In the genomic region with DNA sequence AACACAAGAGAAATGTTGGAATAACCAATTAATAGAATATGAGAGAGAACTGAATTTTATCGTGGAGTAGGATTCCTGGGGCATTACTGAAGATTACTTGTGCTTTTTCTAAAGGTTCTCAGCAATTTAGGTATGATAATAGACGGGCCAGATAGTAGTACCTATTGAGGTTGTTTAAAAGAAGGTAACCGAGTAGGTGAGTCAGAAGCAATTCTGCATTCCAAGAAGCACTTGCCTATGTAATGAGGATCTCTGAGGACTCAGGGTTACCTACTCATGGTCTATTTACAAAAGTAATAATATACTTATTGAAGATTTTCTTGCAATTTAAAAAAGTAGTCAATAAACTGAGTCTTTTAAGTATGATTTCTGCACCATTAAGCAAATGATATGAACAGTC, we compare ENCODE assay signal across 27 cellular contexts.
DNase-seq lines count a peak whose midpoint lies in the region; ATAC-seq, FAIRE-seq and TF ChIP-seq lines count a peak whose summit lies in the region.
"Had no signal": no experiment of that assay in that cellular context is flagged by ENCODE, and none has a peak within 500 bp of the region (broad histone marks: within the 10 kb centered on the region; RNA-seq: fewer than 3 reads in every experiment).

No MANE protein-coding gene starts in this region.

- no peaks in the 10 kb centered on the region for H3K36me3 ChIP-seq in HCT116 (ENCODE audit: control insufficient read depth in 1 of 2, insufficient read depth in 2 of 2, low read length in 2 of 2)
- H3K36me3 ChIP-seq in left lung: no peaks in the 10 kb centered on the region
- no peaks in the 10 kb centered on the region for H3K36me3 ChIP-seq in mesendoderm (ENCODE audit: control insufficient read depth, insufficient read depth, low read length)
- H3K36me3 ChIP-seq: BLaER1 treated with 17β-estradiol and CSF1 and Interleukin-3, amounts not matched to agents 10 nM and 100 nM had no signal

- no peak overlapping the region for H3K4ac ChIP-seq in mesendoderm (ENCODE audit: low read depth, low read length)

- no peak overlapping the region for H3K4me3 Mint-ChIP-seq in mesothelial cell of epicardium
- H3K4me3 Mint-ChIP-seq: B cell; CD4-positive, alpha-beta T cell; CD8-positive, alpha-beta T cell had no signal

- BruUV-seq in HCT116 (replicated peaks; lab: Mats Ljungman, UMichigan): no TSS peak

- no peaks in the 10 kb centered on the region for H3K9me2 ChIP-seq in HCT116 (ENCODE audit: insufficient read depth)

- ATAC-seq in HCT116 (no peak), left lung (peak; percentile 90), GM19467 (IDR thresholded peaks at IDR 0.05; ENCODE audit: unreplicated experiment) (no peak)
- ATAC-seq: A549; CD8-positive, alpha-beta T cell had no signal

- CTCF ChIA-PET in HCT116 (lab: Charles Lee): no interaction called here

- no peak overlapping the region for H3K4me3 ChIP-seq in HCT116 (replicated peaks in 1 of 2; ENCODE audit: low read depth in 1 of 2, low read length in 2 of 2)
- no peak overlapping the region for H3K4me3 ChIP-seq in left lung
- no peak overlapping the region for H3K4me3 ChIP-seq in mesendoderm (ENCODE audit: low read length)
- H3K4me3 ChIP-seq: A549; BLaER1 treated with 17β-estradiol and CSF1 and Interleukin-3, amounts not matched to agents 10 nM and 100 nM had no signal

- DNase-seq in D721Med (ENCODE audit: insufficient read length, low spot score) (no peak), HCT116 (ENCODE audit: low read depth, low spot score) (no peak), left lung (no peak), mesendoderm (peak; percentile 3), HT-29 (ENCODE audit: low spot score) (no peak), HCEC 1CT (no peak), mesothelial cell of epicardium (ENCODE audit: low spot score in 2 of 2, unreplicated experiment in 2 of 2) (no peak)
- DNase-seq: AML-193; Caco-2; Calu3; CD4-positive, alpha-beta T cell; CD8-positive, alpha-beta T cell; DMS 273 treated with DMSO at 0.1 percent for 48 hours; DMS153; DMS53; DMS79; DND-41; EL; GF-D8 had no signal

- H4K20me1 ChIP-seq in HCT116 (ENCODE audit: insufficient read depth): no peaks in the 10 kb centered on the region
- H4K20me1 ChIP-seq: BLaER1 treated with 17β-estradiol and CSF1 and Interleukin-3, amounts not matched to agents 10 nM and 100 nM had no signal

- H3K4me1 ChIP-seq in HCT116 (ENCODE audit: control insufficient read depth in 1 of 2, insufficient read depth in 2 of 2, low read length in 2 of 2) (no peaks in the 10 kb centered on the region), left lung (no peaks in the 10 kb centered on the region), mesendoderm (ENCODE audit: control insufficient read depth, low read depth, low read length) (no peaks in the 10 kb centered on the region)
- H3K4me1 ChIP-seq: A549; BLaER1 treated with 17β-estradiol and CSF1 and Interleukin-3, amounts not matched to agents 10 nM and 100 nM; Caco-2 had no signal

- TF ChIP-seq POLR2A in HCT116 (IDR thresholded peaks at IDR 0.05; ENCODE audit: borderline replicate concordance, extremely low read depth, insufficient read depth, insufficient read length): no peak

- no peaks in the 10 kb centered on the region for H3K36me3 Mint-ChIP-seq in mesothelial cell of epicardium
- H3K36me3 Mint-ChIP-seq: CD8-positive, alpha-beta T cell had no signal

- H4K5ac ChIP-seq in mesendoderm (ENCODE audit: low read length): no peak overlapping the region

- H3K79me2 ChIP-seq in HCT116 (ENCODE audit: insufficient read depth, low read length) (no peaks in the 10 kb centered on the region), mesendoderm (ENCODE audit: control insufficient read depth, insufficient read depth, low read length) (no peaks in the 10 kb centered on the region)

- intact Hi-C loops in HCT116 (cut with micrococcal nuclease) (no loop called here), left lung (cut with DNase I) (no loop called here)

- no peak overlapping the region for H2BK5ac ChIP-seq in mesendoderm (ENCODE audit: low read length)

- H2BK120ac ChIP-seq in mesendoderm (ENCODE audit: low read depth, low read length): no peak overlapping the region

- no peak overlapping the region for H3K56ac ChIP-seq in mesendoderm (ENCODE audit: low read length)

- H3K79me1 ChIP-seq in mesendoderm (ENCODE audit: low read length): no peaks in the 10 kb centered on the region

- H3K27ac ChIP-seq in HCT116 (ENCODE audit: low read depth, low read length) (no peak overlapping the region), left lung (no peak overlapping the region), mesendoderm (ENCODE audit: low read depth, low read length) (no peak overlapping the region)
- H3K27ac ChIP-seq: 22Rv1; A549; BLaER1 treated with 17β-estradiol and CSF1 and Interleukin-3, amounts not matched to agents 10 nM and 100 nM; C4-2B had no signal

- H2AK5ac ChIP-seq in mesendoderm (ENCODE audit: low read length): no peak overlapping the region

- no CpG with 5 or more reads among the region's 3 CpGs for WGBS in mesendoderm (ENCODE audit: extremely low coverage, insufficient coverage, low lambda C conversion rate)

- RAD21 ChIA-PET in HCT116 (lab: Charles Lee; ENCODE audit: low non-redundant PET in 1 of 2, low total read pairs in 2 of 2, uncharacterized antibody in 2 of 2, unreplicated experiment in 2 of 2): no interaction called here

- TF ChIP-seq RAD21 in HCT116 (IDR thresholded peaks at IDR 0.05; ENCODE audit: low read depth): no peak

- no peak overlapping the region for H4K8ac ChIP-seq in mesendoderm (ENCODE audit: low read depth, low read length)

- POLR2A ChIA-PET in HCT116 (lab: Charles Lee): no interaction called here

- H3K9ac ChIP-seq in HCT116 (ENCODE audit: low read length): no peak overlapping the region
- no peak overlapping the region for H3K9ac ChIP-seq in mesendoderm (ENCODE audit: low read length)
- H3K9ac ChIP-seq: BLaER1 treated with 17β-estradiol and CSF1 and Interleukin-3, amounts not matched to agents 10 nM and 100 nM had no signal

- H3K23ac ChIP-seq in mesendoderm (ENCODE audit: low read length): no peak overlapping the region

- no peaks in the 10 kb centered on the region for H3K4me1 Mint-ChIP-seq in mesothelial cell of epicardium
- H3K4me1 Mint-ChIP-seq: B cell had no signal

- no peak overlapping the region for H3K4me2 ChIP-seq in HCT116 (ENCODE audit: low read length)
- no peak overlapping the region for H3K4me2 ChIP-seq in mesendoderm (ENCODE audit: low read length)
- H3K4me2 ChIP-seq: A549; BLaER1 treated with 17β-estradiol and CSF1 and Interleukin-3, amounts not matched to agents 10 nM and 100 nM had no signal

- no peaks in the 10 kb centered on the region for H3K9me3 Mint-ChIP-seq in mesothelial cell of epicardium

- H3K27me3 Mint-ChIP-seq in mesothelial cell of epicardium (ENCODE audit: low read depth): peaks cover 8% of the 10 kb centered on the region
- H3K27me3 Mint-ChIP-seq: B cell; CD4-positive, alpha-beta T cell had no signal

- H3K9me3 ChIP-seq in HCT116 (ENCODE audit: control insufficient read depth in 1 of 2, insufficient read depth in 1 of 2, low read depth in 1 of 2, low read length in 2 of 2) (no peaks in the 10 kb centered on the region), left lung (no peaks in the 10 kb centered on the region)
- H3K9me3 ChIP-seq: A549; BLaER1 treated with 17β-estradiol and CSF1 and Interleukin-3, amounts not matched to agents 10 nM and 100 nM; Caco-2 had no signal

- H3K27ac Mint-ChIP-seq in mesothelial cell of epicardium: no peak overlapping the region
- H3K27ac Mint-ChIP-seq: B cell; CD4-positive, alpha-beta T cell; CD8-positive, alpha-beta T cell had no signal

- TF ChIP-seq CTCF in D721Med (IDR thresholded peaks at IDR 0.05; ENCODE audit: insufficient read depth, missing control alignments): no peak
- no peak for TF ChIP-seq CTCF in HCT116 (IDR thresholded peaks at IDR 0.05 in 2 of 3, conservative IDR thresholded peaks at IDR 0.05 in 1 of 3; ENCODE audit: borderline replicate concordance in 1 of 3, insufficient read depth in 1 of 3, low read depth in 2 of 3, low read length in 2 of 3)
- no peak for TF ChIP-seq CTCF in left lung (IDR thresholded peaks at IDR 0.05)
- TF ChIP-seq CTCF in mesothelial cell of epicardium (IDR thresholded peaks at IDR 0.05; ENCODE audit: unreplicated experiment): no peak

- H2AFZ ChIP-seq in HCT116 (ENCODE audit: low read depth, low read length, poor library complexity, severe bottlenecking): peak overlapping the region; percentile 19

- no peak overlapping the region for H3K18ac ChIP-seq in mesendoderm (ENCODE audit: low read length)

- no peak overlapping the region for H2BK15ac ChIP-seq in mesendoderm (replicated peaks; ENCODE audit: low read depth)

- FAIRE-seq in D721Med (lab: Jason Lieb, UNC): peak; percentile 35
- FAIRE-seq: GM12891, GM19239 had no signal

- H3K27me3 ChIP-seq in HCT116 (ENCODE audit: insufficient read depth, low read length): no peaks in the 10 kb centered on the region
- H3K27me3 ChIP-seq in left lung: no peaks in the 10 kb centered on the region
- H3K27me3 ChIP-seq in mesendoderm (ENCODE audit: insufficient read depth, low read length, poor library complexity): no peaks in the 10 kb centered on the region
- H3K27me3 ChIP-seq: BLaER1 treated with 17β-estradiol and CSF1 and Interleukin-3, amounts not matched to agents 10 nM and 100 nM had no signal

TF ChIP-seq in HCT116, 20 proteins besides CTCF, POLR2A, EP300 and RAD21 (continues in another document):
- TF ChIP-seq SIN3A (IDR thresholded peaks at IDR 0.05; ENCODE audit: low read depth) (no peak), JUND (IDR thresholded peaks at IDR 0.05) (no peak), CEBPB (IDR thresholded peaks at IDR 0.05; ENCODE audit: low read depth) (no peak), TCF7L2 (IDR thresholded peaks at IDR 0.05; ENCODE audit: borderline replicate concordance, extremely low read depth, insufficient read depth, insufficient read length) (no peak), EZH2 (IDR thresholded peaks at IDR 0.05) (no peak)
